ENCODE assay signal across 1 cellular context in the genomic region with DNA sequence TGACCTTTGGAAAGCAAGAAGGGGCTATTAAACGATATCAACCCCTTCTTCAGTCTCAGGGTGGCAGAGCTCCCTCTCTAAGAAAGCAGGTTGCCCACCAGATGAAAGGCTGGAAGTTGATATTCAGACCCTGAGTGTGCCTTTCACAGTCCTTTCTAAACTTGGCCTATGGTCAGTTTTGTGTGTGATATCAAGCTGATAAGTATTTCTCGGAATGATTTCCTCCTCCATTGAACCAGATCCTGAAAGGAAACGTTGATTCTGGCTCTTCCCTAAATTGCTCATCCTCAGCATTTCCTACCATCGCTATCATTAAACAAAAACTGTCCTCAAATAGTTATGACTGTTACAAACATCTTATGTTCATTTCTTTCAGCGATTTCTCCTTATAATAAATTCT.
TF ChIP-seq lines count a peak whose summit lies in the region.

No MANE protein-coding gene starts in this region.

TF ChIP-seq in HepG2, 621 proteins besides CTCF, POLR2A, EP300 and RAD21:
- TF ChIP-seq ZNF234 (CRISPR knock-in tag; conservative IDR thresholded peaks at IDR 0.05) (no peak), ZNF256 (CRISPR knock-in tag; conservative IDR thresholded peaks at IDR 0.05) (no peak), GATAD1 (CRISPR knock-in tag; IDR thresholded peaks at IDR 0.05) (no peak), ZNF549 (CRISPR knock-in tag; IDR thresholded peaks at IDR 0.05) (no peak), FOXA3 (CRISPR knock-in tag; IDR thresholded peaks at IDR 0.05) (no peak), ZNF629 (CRISPR knock-in tag; conservative IDR thresholded peaks at IDR 0.05) (no peak), HCFC1 (IDR thresholded peaks at IDR 0.05; ENCODE audit: low read depth, low read length) (no peak)
- TF ChIP-seq, protein P1, sequence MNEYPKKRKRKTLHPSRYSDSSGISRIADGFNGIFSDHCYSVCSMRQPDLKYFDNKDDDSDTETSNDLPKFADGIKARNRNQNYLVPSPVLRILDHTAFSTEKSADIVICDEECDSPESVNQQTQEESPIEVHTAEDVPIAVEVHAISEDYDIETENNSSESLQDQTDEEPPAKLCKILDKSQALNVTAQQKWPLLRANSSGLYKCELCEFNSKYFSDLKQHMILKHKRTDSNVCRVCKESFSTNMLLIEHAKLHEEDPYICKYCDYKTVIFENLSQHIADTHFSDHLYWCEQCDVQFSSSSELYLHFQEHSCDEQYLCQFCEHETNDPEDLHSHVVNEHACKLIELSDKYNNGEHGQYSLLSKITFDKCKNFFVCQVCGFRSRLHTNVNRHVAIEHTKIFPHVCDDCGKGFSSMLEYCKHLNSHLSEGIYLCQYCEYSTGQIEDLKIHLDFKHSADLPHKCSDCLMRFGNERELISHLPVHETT (CRISPR knock-in tag; conservative IDR thresholded peaks at IDR 0.05): no peak
